8 cellular contexts compared by ENCODE assay signal in genomic region chr12:13864081-13864673, GRCh38.
DNase-seq lines count a peak whose midpoint lies in the region; ATAC-seq, FAIRE-seq and TF ChIP-seq lines count a peak whose summit lies in the region.

No MANE protein-coding gene starts in this region.

- no peaks in the 10 kb centered on the region for H3K79me2 ChIP-seq in K562 (ENCODE audit: control insufficient read depth, insufficient read depth, low read length)

- peak; percentile 55 for DNase-seq in GM13977 (ENCODE audit: low spot score)
- DNase-seq in NCI-H1092 treated with DMSO at 0.1 percent for 48 hours (lab: John Stamatoyannopoulos, UW) = peak; percentile 64
- peak; percentile 30 to 66 for DNase-seq in SW 1271 (lab: John Stamatoyannopoulos, UW)
- DNase-seq in K562 (ENCODE audit: extremely low read depth in 1 of 4, low spot score in 3 of 4) = peak; percentile 39 to 62 (median 54)
- peak; percentile 85 for DNase-seq in iPS-NIHi7 (ENCODE audit: extremely low spot score)
- peak; percentile 15 to 42 (median 37) for DNase-seq in stimulated activated CD4-positive, alpha-beta T cell treated with anti-CD3 and anti-CD28 coated beads, Interleukin-12 subunit alpha, Interleukin-12 subunit beta, amount 100 ng/mL, for 48 hours (ENCODE audit: low read depth in 2 of 3, low spot score in 1 of 3)

- no peak overlapping the region for H3K9ac ChIP-seq in K562 (ENCODE audit: insufficient read depth in 1 of 2, low read depth in 2 of 2, low read length in 2 of 2)

- intact Hi-C loops in K562 (cut with micrococcal nuclease) = loop anchor here (10.0 kb wide), 1 partner anchor 301 kb away; no protein-coding TSS in a partner anchor

- no peaks in the 10 kb centered on the region for H3K9me3 ChIP-seq in K562 (replicated peaks; ENCODE audit: control insufficient read depth, insufficient read depth, low read depth, low read length)

- peak; percentile 10 to 58; a peak in 2 of 4 replicates for TF ChIP-seq RAD21 in K562 (CRISPR knock-in tag; conservative IDR thresholded peaks at IDR 0.05 in 1 of 2, IDR thresholded peaks at IDR 0.05 in 1 of 2)

- no peak overlapping the region for H2AFZ ChIP-seq in K562 (ENCODE audit: low read depth, low read length)

- no peaks in the 10 kb centered on the region for H3K9me1 ChIP-seq in K562 (ENCODE audit: control insufficient read depth, insufficient read depth, low read length)

- no peak overlapping the region for H3K4me2 ChIP-seq in K562 (ENCODE audit: insufficient read depth, low read length)

- H3K4me3 ChIP-seq in K562 = no peak overlapping the region

- no peaks in the 10 kb centered on the region for H3K36me3 ChIP-seq in K562 (ENCODE audit: control insufficient read depth, insufficient read depth, low read length)

- no peaks in the 10 kb centered on the region for H4K20me1 ChIP-seq in K562 (replicated peaks; ENCODE audit: control insufficient read depth, insufficient read depth, low read length)

- CTCF ChIA-PET in K562 (lab: Yijun Ruan, JAX; ENCODE audit: low intra/inter-chr PET ratio) = interaction anchor here (0.6 to 1.2 kb wide), 2 partner anchors 99 to 673 kb away, joined by 3 read pairs; no protein-coding TSS in a partner anchor

- TF ChIP-seq EP300 in K562 (IDR thresholded peaks at IDR 0.05; ENCODE audit: low read length) = no peak

- H3K27me3 ChIP-seq in K562 (ENCODE audit: control insufficient read depth in 2 of 2, insufficient read depth in 2 of 2, low read length in 2 of 2) = no peaks in the 10 kb centered on the region

- in situ Hi-C loops in GM13977 (cut with MboI; ENCODE audit: low pct_unique_long_range_greater_than_20kb, low sequenced_read_pairs, unreplicated experiment) = loop anchor here (25.0 kb wide), 1 partner anchor 298 kb away; no protein-coding TSS in a partner anchor
- in situ Hi-C loops in K562 (cut with MboI) = no loop called here

- POLR2A ChIA-PET in K562 (lab: Yijun Ruan, JAX) = interaction anchor here (0.9 kb wide), 1 partner anchor 20 kb away, joined by 3 read pairs; no protein-coding TSS in a partner anchor

- H3K27ac ChIP-seq in K562 (ENCODE audit: extremely low read depth, low read depth, low read length) = no peak overlapping the region

- H3K4me1 ChIP-seq in K562 (replicated peaks in 1 of 2; ENCODE audit: control insufficient read depth in 2 of 2, insufficient read depth in 2 of 2, low read length in 2 of 2) = no peaks in the 10 kb centered on the region

- FAIRE-seq in K562 (lab: Jason Lieb, UNC) = peak; percentile 90

- BruUV-seq in K562 (replicated peaks; lab: Mats Ljungman, UMichigan) = no TSS peak

- ATAC-seq in HG02642 (IDR thresholded peaks at IDR 0.05; ENCODE audit: poor library complexity, unreplicated experiment) = peak; percentile 92
- peak; percentile 90 for ATAC-seq in K562
- no peak for ATAC-seq in GM18520 (IDR thresholded peaks at IDR 0.05; ENCODE audit: unreplicated experiment)

- WGBS in K562 (ENCODE audit: insufficient coverage, low coverage, missing lambda C conversion rate) = 1% methylated on average over 9 of the region's 9 CpGs

- TF ChIP-seq POLR2A in K562 (conservative IDR thresholded peaks at IDR 0.05) = no peak

- TF ChIP-seq CTCF in GM13977 (IDR thresholded peaks at IDR 0.05; ENCODE audit: extremely low read depth, insufficient read depth, missing control alignments) = peak; percentile 96
- peak; percentile 62 to 79 (median 70) for TF ChIP-seq CTCF in K562 (IDR thresholded peaks at IDR 0.05 in 2 of 3, conservative IDR thresholded peaks at IDR 0.05 in 1 of 3; ENCODE audit: insufficient read depth in 2 of 3, low read depth in 1 of 3, low read length in 3 of 3)

TF ChIP-seq in K562, 482 proteins besides CTCF, POLR2A, EP300 and RAD21:
- TF ChIP-seq HOMEZ (CRISPR knock-in tag; IDR thresholded peaks at IDR 0.05) (no peak), RBM39 (optimal IDR thresholded peaks at IDR 0.05; ENCODE audit: low read depth, low read length) (no peak), SMARCC2 (IDR thresholded peaks at IDR 0.05; ENCODE audit: low read depth) (no peak), ELF1 (tag; IDR thresholded peaks at IDR 0.05) (no peak), ARHGAP35 (IDR thresholded peaks at IDR 0.05; ENCODE audit: partially characterized antibody) (no peak), SMC3 (conservative IDR thresholded peaks at IDR 0.05; ENCODE audit: insufficient read depth, low read depth, low read length) (peak; percentile 53), ARID1B (IDR thresholded peaks at IDR 0.05) (no peak), THRA (IDR thresholded peaks at IDR 0.05) (no peak)
- TF ChIP-seq, protein P1, sequence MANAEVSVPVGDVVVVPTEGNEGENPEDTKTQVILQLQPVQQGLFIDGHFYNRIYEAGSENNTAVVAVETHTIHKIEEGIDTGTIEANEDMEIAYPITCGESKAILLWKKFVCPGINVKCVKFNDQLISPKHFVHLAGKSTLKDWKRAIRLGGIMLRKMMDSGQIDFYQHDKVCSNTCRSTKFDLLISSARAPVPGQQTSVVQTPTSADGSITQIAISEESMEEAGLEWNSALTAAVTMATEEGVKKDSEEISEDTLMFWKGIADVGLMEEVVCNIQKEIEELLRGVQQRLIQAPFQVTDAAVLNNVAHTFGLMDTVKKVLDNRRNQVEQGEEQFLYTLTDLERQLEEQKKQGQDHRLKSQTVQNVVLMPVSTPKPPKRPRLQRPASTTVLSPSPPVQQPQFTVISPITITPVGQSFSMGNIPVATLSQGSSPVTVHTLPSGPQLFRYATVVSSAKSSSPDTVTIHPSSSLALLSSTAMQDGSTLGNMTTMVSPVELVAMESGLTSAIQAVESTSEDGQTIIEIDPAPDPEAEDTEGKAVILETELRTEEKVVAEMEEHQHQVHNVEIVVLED (CRISPR knock-in tag; IDR thresholded peaks at IDR 0.05) = no peak
